ENCODE assay signal across 6 cellular contexts in the genomic region with DNA sequence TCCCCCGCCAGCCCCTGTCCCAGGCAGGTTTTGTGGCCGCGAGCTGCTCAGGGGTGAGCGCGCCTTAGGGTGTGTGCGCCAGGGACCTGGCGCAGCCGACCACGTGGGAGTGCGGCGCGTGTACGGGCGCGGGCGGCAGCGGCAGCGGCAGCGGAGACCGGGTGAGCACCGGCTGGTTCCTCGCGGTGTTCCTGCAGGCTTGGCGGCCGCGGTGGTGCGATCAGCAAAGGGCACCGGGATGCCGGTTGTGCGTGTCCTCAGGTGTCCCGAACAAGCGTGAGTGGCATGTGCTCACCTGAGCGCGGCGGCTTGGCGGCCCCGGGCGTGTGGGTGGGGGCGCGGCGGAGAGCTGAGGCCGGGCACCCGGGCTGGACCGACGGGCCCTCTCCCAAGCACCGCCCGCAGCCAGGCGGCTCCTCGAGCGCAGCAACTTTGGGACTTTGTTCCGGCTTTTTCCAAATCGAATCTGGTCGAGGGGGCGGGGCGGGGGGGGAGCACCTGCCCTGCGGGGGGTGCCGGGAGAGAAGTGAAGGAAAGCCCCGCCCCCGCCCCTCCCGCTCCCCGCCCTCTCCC. TPM values are rescaled to one million over a fixed set of nuclear protein-coding genes. Genes with fewer than 3 reads are reported as not detected.
A peak's percentile ranks its signal among the peaks of the same experiment; 100 is the strongest.
DNase-seq lines count a peak whose midpoint lies in the region; ATAC-seq and TF ChIP-seq lines count a peak whose summit lies in the region.

No MANE protein-coding gene starts in this region.

- no peaks in the 10 kb centered on the region for H3K36me3 Mint-ChIP-seq in activated CD4-positive, alpha-beta T cell treated with anti-CD3 and anti-CD28 coated beads for 36 hours (ENCODE audit: low read depth)
- no peaks in the 10 kb centered on the region for H3K36me3 Mint-ChIP-seq in chondrocyte (ENCODE audit: low read depth)

- peak overlapping the region; percentile 37 for H3K27ac Mint-ChIP-seq in activated CD4-positive, alpha-beta T cell treated with anti-CD3 and anti-CD28 coated beads for 36 hours
- H3K27ac Mint-ChIP-seq in chondrocyte (ENCODE audit: unreplicated experiment), result no peak overlapping the region

- peaks cover 35% of the 10 kb centered on the region for H3K27me3 Mint-ChIP-seq in activated CD4-positive, alpha-beta T cell treated with anti-CD3 and anti-CD28 coated beads for 36 hours
- H3K27me3 Mint-ChIP-seq in chondrocyte (ENCODE audit: low read depth), result peaks cover 13% of the 10 kb centered on the region

- CTCF ChIA-PET in activated CD4-positive, alpha-beta T cell treated with anti-CD3 and anti-CD28 coated beads for 36 hours (lab: Charles Lee), result interaction anchor here (0.5 to 1.0 kb wide), 3 partner anchors 17 to 182 kb away, joined by 3 to 5 read pairs (median 3); a partner anchor contains a TSS

- TF ChIP-seq CTCF in chondrocyte (IDR thresholded peaks at IDR 0.05), result peak; percentile 9
- no peak for TF ChIP-seq CTCF in osteoblast (IDR thresholded peaks at IDR 0.05; ENCODE audit: extremely low read depth, low read depth, low read length)

- intact Hi-C loops in activated CD4-positive, alpha-beta T cell treated with anti-CD3 and anti-CD28 coated beads for 36 hours (cut with DNase I, micrococcal nuclease), result no loop called here

- H3K4me3 ChIP-seq in osteoblast (ENCODE audit: insufficient read depth, low read length), result peak overlapping the region; percentile 57

- peak; percentile 59 for ATAC-seq in activated CD4-positive, alpha-beta T cell treated with anti-CD3 and anti-CD28 coated beads for 36 hours
- no peak for ATAC-seq in GM21381 (IDR thresholded peaks at IDR 0.05; ENCODE audit: unreplicated experiment)

- H3K4me3 Mint-ChIP-seq in activated CD4-positive, alpha-beta T cell treated with anti-CD3 and anti-CD28 coated beads for 36 hours, result peak overlapping the region; percentile 69
- peak overlapping the region; percentile 65 for H3K4me3 Mint-ChIP-seq in chondrocyte (ENCODE audit: unreplicated experiment)

- no peak overlapping the region for H2AFZ ChIP-seq in osteoblast (ENCODE audit: low read length)

- H4K20me1 ChIP-seq in osteoblast (ENCODE audit: insufficient read depth, low read length), result peaks cover 17% of the 10 kb centered on the region

- DNase-seq in activated CD4-positive, alpha-beta T cell treated with anti-CD3 and anti-CD28 coated beads for 36 hours, result peak; percentile 63
- DNase-seq in activated CD4-positive, alpha-beta T cell treated with anti-CD3 and anti-CD28 coated beads for 1 hour, result no peak
- no peak for DNase-seq in chondrocyte (ENCODE audit: low spot score)
- DNase-seq in osteoblast (ENCODE audit: insufficient read length, low spot score, missing footprints), result peak; percentile 94
- no peak for DNase-seq in Ammon's horn (ENCODE audit: low spot score)

- H3K27me3 ChIP-seq in osteoblast (ENCODE audit: insufficient read depth, low read length), result peaks cover 30% of the 10 kb centered on the region

- H3K36me3 ChIP-seq in osteoblast (ENCODE audit: insufficient read depth, low read length), result no peaks in the 10 kb centered on the region

- H3K9me3 Mint-ChIP-seq in activated CD4-positive, alpha-beta T cell treated with anti-CD3 and anti-CD28 coated beads for 36 hours (ENCODE audit: low read depth), result no peaks in the 10 kb centered on the region
- H3K9me3 Mint-ChIP-seq in chondrocyte (ENCODE audit: low read depth), result no peaks in the 10 kb centered on the region

- peaks cover 12% of the 10 kb centered on the region for H3K4me1 Mint-ChIP-seq in activated CD4-positive, alpha-beta T cell treated with anti-CD3 and anti-CD28 coated beads for 36 hours
- H3K4me1 Mint-ChIP-seq in chondrocyte (ENCODE audit: low read depth), result peaks cover 11% of the 10 kb centered on the region

- H3K27ac ChIP-seq in osteoblast (ENCODE audit: low read depth, low read length), result no peak overlapping the region

- H3K79me2 ChIP-seq in osteoblast (ENCODE audit: insufficient read depth, low read length), result no peaks in the 10 kb centered on the region

- no peaks in the 10 kb centered on the region for H3K9me3 ChIP-seq in osteoblast (ENCODE audit: low read depth, low read length)

- POLR2A ChIA-PET in activated CD4-positive, alpha-beta T cell treated with anti-CD3 and anti-CD28 coated beads for 36 hours (lab: Charles Lee), result no interaction called here

- H3K4me1 ChIP-seq in osteoblast (ENCODE audit: insufficient read depth, low read length), result peaks cover 3% of the 10 kb centered on the region

- peak overlapping the region; percentile 70 for H3K4me2 ChIP-seq in osteoblast (ENCODE audit: insufficient read depth, low read length)

RNA-seq across cellular contexts. Expression of a gene that starts 0.3 kb away (rescaled TPM):
- total RNA-seq in activated CD4-positive, alpha-beta T cell treated with anti-CD3 and anti-CD28 coated beads for 36 hours, result 1 to 10 TPM; 2.0 to 2.2 TPM
- 0.20 to 0.77 TPM in 2 of 3 replicates, not detected in the other for total RNA-seq in chondrocyte
- total RNA-seq in osteoblast, result not detected in 2 replicates

RNA-seq across cellular contexts. Expression of a gene that starts 14.3 kb away (rescaled TPM):
- total RNA-seq in activated CD4-positive, alpha-beta T cell treated with anti-CD3 and anti-CD28 coated beads for 36 hours, result under 1 TPM; 0.58 to 0.98 TPM
- 11.8 to 15.0 TPM (median 12.2 TPM) in 3 replicates for total RNA-seq in chondrocyte
- total RNA-seq in osteoblast, result 9.0 and 13.3 TPM in 2 replicates

RNA-seq across cellular contexts. Expression of a gene that starts 37.3 kb away (rescaled TPM):
- not detected for total RNA-seq in activated CD4-positive, alpha-beta T cell treated with anti-CD3 and anti-CD28 coated beads for 36 hours
- total RNA-seq in chondrocyte, result 2.7 to 3.6 TPM (median 3.3 TPM) in 3 replicates
- total RNA-seq in osteoblast, result 0.59 and 0.72 TPM in 2 replicates

RNA-seq across cellular contexts. Expression of a gene that starts 50.4 kb away (rescaled TPM):
- total RNA-seq in activated CD4-positive, alpha-beta T cell treated with anti-CD3 and anti-CD28 coated beads for 36 hours, result 10 to 100 TPM; 16.3 to 17.3 TPM
- total RNA-seq in chondrocyte, result 83.8 to 89.8 TPM (median 85.5 TPM) in 3 replicates
- 146 and 158 TPM in 2 replicates for total RNA-seq in osteoblast

RNA-seq across cellular contexts. Expression of a gene that starts 52.8 kb away (rescaled TPM):
- total RNA-seq in activated CD4-positive, alpha-beta T cell treated with anti-CD3 and anti-CD28 coated beads for 36 hours, result not detected
- total RNA-seq in chondrocyte (not detected in 3 replicates), osteoblast (not detected in 2 replicates)

Comparison
In these comparisons a context has a peak if more than half of its experiments do, and no peak if none do; other contexts are left out.
1. DNase-seq: peak in activated CD4-positive, alpha-beta T cell treated with anti-CD3 and anti-CD28 coated beads for 36 hours (single experiment) and osteoblast (single experiment); none in activated CD4-positive, alpha-beta T cell treated with anti-CD3 and anti-CD28 coated beads for 1 hour (single experiment), chondrocyte (single experiment) and Ammon's horn (single experiment).